ENCODE assay signal across 1 cellular context in the genomic region with DNA sequence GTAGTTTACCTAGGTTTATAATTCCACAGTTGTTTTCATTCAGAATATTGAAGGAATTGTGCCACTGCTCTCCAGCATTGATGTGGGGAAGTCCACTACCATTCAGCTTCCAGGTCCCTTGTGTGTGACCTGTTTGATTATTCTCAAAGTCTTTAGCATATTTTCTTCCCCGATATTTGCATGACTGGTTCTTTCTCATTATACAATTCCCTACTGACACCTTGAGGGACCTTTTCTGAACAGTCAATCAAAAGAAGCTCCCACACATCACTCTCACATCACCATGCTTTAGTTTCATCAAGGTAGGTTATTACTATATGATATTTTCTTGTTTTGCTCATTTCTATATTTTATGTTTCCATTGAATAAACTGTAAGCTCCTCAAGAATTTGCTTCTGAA.
A peak's percentile ranks its signal among the peaks of the same experiment; 100 is the strongest.
TF ChIP-seq lines count a peak whose summit lies in the region.

No MANE protein-coding gene starts in this region.

TF ChIP-seq in GM12878, 131 proteins besides CTCF, POLR2A, EP300 and RAD21 (continued from another document):
- 0 out of 2 replicates have a peak, but pooled peaks have one; percentile 19 for TF ChIP-seq ATF2 (IDR thresholded peaks at IDR 0.05; ENCODE audit: low read length)
- TF ChIP-seq ZNF592 (IDR thresholded peaks at IDR 0.05): no peak
- TF ChIP-seq GATAD2B (conservative IDR thresholded peaks at IDR 0.05; ENCODE audit: low read depth): no peak
- TF ChIP-seq POU2F2 (IDR thresholded peaks at IDR 0.05; ENCODE audit: borderline replicate concordance, low read depth, low read length): no peak
- no peak for TF ChIP-seq BACH1 (IDR thresholded peaks at IDR 0.05; ENCODE audit: borderline replicate concordance)
- no peak for TF ChIP-seq POLR2AphosphoS2 (IDR thresholded peaks at IDR 0.05; ENCODE audit: low read depth, low read length)
- no peak for TF ChIP-seq NFXL1 (IDR thresholded peaks at IDR 0.05; ENCODE audit: borderline replicate concordance)
- TF ChIP-seq MEF2B (IDR thresholded peaks at IDR 0.05; ENCODE audit: partially characterized antibody, poor library complexity, severe bottlenecking): peak; percentile 86
- no peak for TF ChIP-seq ZNF274 (IDR thresholded peaks at IDR 0.05; ENCODE audit: insufficient read depth, insufficient read length)
- no peak for TF ChIP-seq ZNF384 (IDR thresholded peaks at IDR 0.05; ENCODE audit: borderline replicate concordance, low read depth, low read length)
- TF ChIP-seq ZSCAN29 (IDR thresholded peaks at IDR 0.05): no peak
- TF ChIP-seq ZNF24 (IDR thresholded peaks at IDR 0.05): no peak
